8 cellular contexts compared by ENCODE assay signal in genomic region chr2:85353876-85354285, GRCh38. TPM values are rescaled to one million over a fixed set of nuclear protein-coding genes. Genes with fewer than 3 reads are reported as not detected.
DNase-seq lines count a peak whose midpoint lies in the region; ATAC-seq and TF ChIP-seq lines count a peak whose summit lies in the region.

No MANE protein-coding gene starts in this region.

- H3K27me3 ChIP-seq in BE2C (no peaks in the 10 kb centered on the region), MG63 (no peaks in the 10 kb centered on the region)

- H3K36me3 ChIP-seq in BE2C (no peaks in the 10 kb centered on the region), MG63 (peaks cover 57% of the 10 kb centered on the region)

- intact Hi-C loops in sciatic nerve (cut with DNase I): no loop called here

- no peaks in the 10 kb centered on the region for H3K4me1 ChIP-seq in BE2C

- ATAC-seq in GM21390 (IDR thresholded peaks at IDR 0.05; ENCODE audit: unreplicated experiment): peak; percentile 7
- ATAC-seq in sciatic nerve: peak; percentile 21
- ATAC-seq in HG03135 (IDR thresholded peaks at IDR 0.05; ENCODE audit: unreplicated experiment): no peak

- no peak for TF ChIP-seq CTCF in BE2C (IDR thresholded peaks at IDR 0.05; ENCODE audit: low read depth, low read length)

- peak overlapping the region; percentile 91 for H3K4me3 ChIP-seq in BE2C (ENCODE audit: low read depth, low read length)
- H3K4me3 ChIP-seq in MG63: peak overlapping the region; percentile 90

- DNase-seq in BE2C (no peak), MG63 (peak; percentile 66), amniotic epithelial cell (ENCODE audit: low read depth) (peak; percentile 31), hepatic stellate cell (ENCODE audit: low spot score) (peak; percentile 47), sciatic nerve (ENCODE audit: low spot score) (no peak), dedifferentiated amniotic fluid mesenchymal stem cell (ENCODE audit: extremely low spot score) (no peak)

- H3K9me3 ChIP-seq in BE2C: no peaks in the 10 kb centered on the region
- no peaks in the 10 kb centered on the region for H3K9me3 ChIP-seq in MG63

RNA-seq across cellular contexts. Expression of gene RETSAT, which starts 0.4 kb away (rescaled TPM):
- polyA plus RNA-seq in BE2C (2012; ENCODE audit: insufficient read depth, insufficient read length, low read depth): 20.7 TPM
- total RNA-seq in MG63 (2014; rRNA removed; shearing (Covaris generic); ENCODE audit: low replicate concordance): 28.3 and 40.1 TPM in 2 replicates
- total RNA-seq in sciatic nerve: 42.8 TPM

RNA-seq across cellular contexts. Expression of gene ELMOD3, which starts 0.7 kb away (rescaled TPM):
- polyA plus RNA-seq in BE2C (2012; ENCODE audit: insufficient read depth, insufficient read length, low read depth): 11.1 TPM
- total RNA-seq in MG63 (2014; rRNA removed; shearing (Covaris generic); ENCODE audit: low replicate concordance): 3.9 and 25.3 TPM in 2 replicates
- total RNA-seq in sciatic nerve: 29.6 TPM

RNA-seq across cellular contexts. Expression of gene TGOLN2, which starts 26.1 kb away (rescaled TPM):
- 29.5 TPM for polyA plus RNA-seq in BE2C (2012; ENCODE audit: insufficient read depth, insufficient read length, low read depth)
- total RNA-seq in MG63 (2014; rRNA removed; shearing (Covaris generic); ENCODE audit: low replicate concordance): 32.5 and 36.5 TPM in 2 replicates
- 109 TPM for total RNA-seq in sciatic nerve

RNA-seq across cellular contexts. Expression of gene CAPG, which starts 56.3 kb away (rescaled TPM):
- not detected for polyA plus RNA-seq in BE2C (2012; ENCODE audit: insufficient read depth, insufficient read length, low read depth)
- total RNA-seq in MG63 (2014; rRNA removed; shearing (Covaris generic); ENCODE audit: low replicate concordance): 283 and 538 TPM in 2 replicates
- total RNA-seq in sciatic nerve: 60.7 TPM

Comparison
In these comparisons a context has a peak if more than half of its experiments do, and no peak if none do; other contexts are left out.
1. DNase-seq: peak in MG63 (single experiment), amniotic epithelial cell (single experiment) and hepatic stellate cell (single experiment); none in BE2C (single experiment), sciatic nerve (single experiment) and dedifferentiated amniotic fluid mesenchymal stem cell (single experiment).